In the genomic region with DNA sequence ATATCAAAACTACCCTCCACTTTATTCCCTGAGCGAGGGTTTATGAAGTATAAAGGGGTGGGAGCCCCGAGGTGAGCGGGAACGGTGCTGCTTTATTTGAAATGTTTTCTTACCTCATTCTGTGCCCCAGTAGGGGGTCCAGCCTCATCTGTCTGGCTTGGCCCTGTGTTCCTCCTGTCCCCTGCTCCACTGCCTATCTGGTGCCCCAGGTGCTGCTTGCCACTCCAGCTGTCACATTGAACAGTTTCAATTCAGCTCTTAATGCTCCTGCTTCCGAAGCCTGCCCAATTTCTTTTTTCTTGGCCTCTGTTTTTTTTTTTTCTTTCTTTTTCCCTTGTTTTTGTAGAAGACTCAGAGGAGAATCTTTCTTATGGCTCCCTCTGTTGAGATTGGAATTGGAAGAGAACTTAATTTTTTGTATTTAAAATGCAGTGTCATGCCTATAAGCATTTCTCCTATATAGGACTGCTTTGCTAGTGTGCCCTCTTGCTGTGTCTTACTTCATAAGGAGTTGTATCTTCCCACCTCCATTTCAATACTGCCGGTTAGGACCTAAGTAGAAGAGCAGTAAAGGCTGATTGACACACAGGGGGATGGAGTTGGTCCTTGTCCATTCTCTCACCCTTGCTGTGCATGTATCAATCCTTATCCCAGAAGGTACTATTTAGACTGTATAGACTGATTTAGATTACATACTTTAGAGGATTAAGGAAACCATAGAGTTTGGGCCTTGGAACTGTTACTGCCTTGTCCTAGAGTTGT, we compare ENCODE assay signal across 9 cellular contexts. TPM values are rescaled to one million over a fixed set of nuclear protein-coding genes. Genes with fewer than 3 reads are reported as not detected.
A peak's percentile ranks its signal among the peaks of the same experiment; 100 is the strongest.
DNase-seq lines count a peak whose midpoint lies in the region; FAIRE-seq and TF ChIP-seq lines count a peak whose summit lies in the region.
"Had no signal": no experiment of that assay in that cellular context is flagged by ENCODE, and none has a peak within 500 bp of the region (broad histone marks: within the 10 kb centered on the region; RNA-seq: fewer than 3 reads in every experiment).

No MANE protein-coding gene starts in this region.

- in situ Hi-C loops in SK-MEL-5 (cut with HindIII; ENCODE audit: low pct_unique_long_range_greater_than_20kb, low sequenced_read_pairs), result no loop called here

- H3K4me1 ChIP-seq in skeletal muscle tissue (ENCODE audit: control insufficient read depth in 3 of 3, insufficient read depth in 3 of 3, low read length in 3 of 3), result peaks cover 26 to 35% (median 27%) of the 10 kb centered on the region in 3 donors

- DNase-seq in NCI-H82 (lab: John Stamatoyannopoulos, UW) (peak; percentile 25), NCI-H82 treated with DMSO at 0.1 percent for 48 hours (lab: John Stamatoyannopoulos, UW; ENCODE audit: unreplicated experiment) (no peak), SK-MEL-5 (ENCODE audit: low read depth, low spot score) (peak; percentile 4), foreskin fibroblast (no peak), RCC 7860 (ENCODE audit: low spot score) (no peak), lower leg skin (ENCODE audit: low spot score in 2 of 2) (no peak)
- no peak for DNase-seq in activated CD8-positive, alpha-beta memory T cell treated with anti-CD3 and anti-CD28 coated beads, Interleukin-2, amount 50 U/mL, for 4 hours
- DNase-seq: NCI-H1436 treated with DMSO at 0.1 percent for 48 hours had no signal

- 49 to 57% methylated on average over 6 of the region's 6 CpGs for WGBS in lower leg skin, 2 donors

- H3K9me3 ChIP-seq in skeletal muscle tissue (ENCODE audit: control insufficient read depth in 3 of 3, low read length in 3 of 3), result no peaks in the 10 kb centered on the region

- TF ChIP-seq CTCF in foreskin fibroblast (IDR thresholded peaks at IDR 0.05; ENCODE audit: low read depth, low read length) (no peak), lower leg skin (IDR thresholded peaks at IDR 0.05) (no peak)

- FAIRE-seq in RCC 7860 (lab: Jason Lieb, UNC), result no peak

- no peak for TF ChIP-seq POLR2A in lower leg skin (IDR thresholded peaks at IDR 0.05)

- peak overlapping the region; percentile 98 to 100 (median 99) for H3K9ac ChIP-seq in skeletal muscle tissue (ENCODE audit: low read depth in 1 of 3, low read length in 3 of 3)

- H3K36me3 ChIP-seq in skeletal muscle tissue (ENCODE audit: control insufficient read depth in 3 of 3, insufficient read depth in 3 of 3, low read length in 3 of 3), result peaks cover 0 to 13% (median 2%) of the 10 kb centered on the region in 3 donors

- H3K27me3 ChIP-seq in skeletal muscle tissue (ENCODE audit: control insufficient read depth in 3 of 3, insufficient read depth in 3 of 3, low read length in 3 of 3), result no peaks in the 10 kb centered on the region

- H3K4me3 ChIP-seq in foreskin fibroblast (ENCODE audit: low read depth in 1 of 2, low read length in 2 of 2), result peak overlapping the region; percentile 72 to 80
- H3K4me3 ChIP-seq in skeletal muscle tissue (ENCODE audit: low read length in 3 of 3), result peak overlapping the region; percentile 97
- H3K4me3 ChIP-seq in lower leg skin (ENCODE audit: low read depth, poor library complexity, severe bottlenecking), result no peak overlapping the region

- intact Hi-C loops in lower leg skin (cut with DNase I; ENCODE audit: low total_unique reads), result no loop called here

- peak overlapping the region; percentile 1 for H3K27ac ChIP-seq in skeletal muscle tissue (ENCODE audit: low read depth, low read length)

RNA-seq across cellular contexts. Expression of gene ATXN7L3B, which starts 2.3 kb away (rescaled TPM):
- total RNA-seq in SK-MEL-5 (2014; rRNA removed; shearing (Covaris generic)), result 23.9 and 24.6 TPM in 2 replicates
- polyA plus RNA-seq in SK-MEL-5 (2015; cell fraction: cytosol; rRNA removed), result 21.8 and 26.9 TPM in 2 replicates
- 39.2 and 47.0 TPM in 2 replicates for polyA plus RNA-seq in SK-MEL-5 (2015; cell fraction: nucleus; rRNA removed)
- total RNA-seq in skeletal muscle tissue (35.5 TPM), lower leg skin (10 to 100 TPM; 20.9 to 25.1 (median 23.4) TPM)

Comparison
In these comparisons a context has a peak if more than half of its experiments do, and no peak if none do; other contexts are left out.
1. DNase-seq: peak in NCI-H82 (single experiment) and SK-MEL-5 (single experiment); none in NCI-H82 treated with DMSO at 0.1 percent for 48 hours (single experiment), foreskin fibroblast (0 of 2), activated CD8-positive, alpha-beta memory T cell treated with anti-CD3 and anti-CD28 coated beads, Interleukin-2, amount 50 U/mL, for 4 hours (single experiment), RCC 7860 (single experiment) and lower leg skin (0 of 2).